8 cellular contexts compared by ENCODE assay signal in the genomic region with DNA sequence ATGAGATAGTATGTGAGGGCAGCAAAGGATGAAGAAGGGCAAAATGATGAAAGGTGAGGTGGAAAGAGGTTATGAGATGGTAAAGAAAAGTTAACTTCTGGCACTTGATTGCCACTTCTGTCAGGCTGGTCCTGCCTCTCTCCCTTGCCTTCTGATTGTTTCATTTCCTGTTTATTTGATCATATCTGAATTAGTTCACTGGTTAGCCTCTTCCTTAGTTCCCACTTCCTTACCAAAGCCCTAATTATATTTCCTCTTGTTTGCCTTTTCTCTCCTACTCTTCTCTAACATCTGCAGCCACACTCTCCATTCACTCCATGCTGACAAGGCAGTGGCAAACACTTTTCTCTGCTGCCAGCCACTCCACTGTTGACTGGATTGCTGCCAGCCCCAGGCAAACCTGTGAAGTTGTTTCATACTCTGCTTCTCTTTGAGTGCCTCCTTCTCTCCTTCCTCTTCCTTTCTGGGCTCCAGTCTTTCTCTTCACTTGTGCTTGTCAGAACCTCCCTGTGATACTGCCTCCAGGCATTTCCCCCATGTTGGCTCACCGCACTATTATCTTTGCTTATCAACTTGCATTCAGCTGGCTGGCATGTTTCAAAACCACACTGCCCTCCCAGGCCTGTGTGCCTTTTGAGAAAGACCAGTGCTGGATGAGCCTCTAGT. TPM values are rescaled to one million over a fixed set of nuclear protein-coding genes. Genes with fewer than 3 reads are reported as not detected.
DNase-seq lines count a peak whose midpoint lies in the region; ATAC-seq and TF ChIP-seq lines count a peak whose summit lies in the region.

No MANE protein-coding gene starts in this region.

- no peak overlapping the region for H3K4me2 ChIP-seq in neural progenitor cell

- no peaks in the 10 kb centered on the region for H3K27me3 Mint-ChIP-seq in naive thymus-derived CD4-positive, alpha-beta T cell
- H3K27me3 Mint-ChIP-seq in neural progenitor cell (ENCODE audit: insufficient read depth, low read depth), result no peaks in the 10 kb centered on the region

- peaks cover under 1% of the 10 kb centered on the region for H3K79me2 ChIP-seq in neural progenitor cell (ENCODE audit: low read depth)

- no peaks in the 10 kb centered on the region for H3F3A ChIP-seq in neural progenitor cell (ENCODE audit: low read depth)

- no peak overlapping the region for H3K9ac ChIP-seq in neural progenitor cell

- no peaks in the 10 kb centered on the region for H3K9me3 ChIP-seq in naive thymus-derived CD4-positive, alpha-beta T cell (ENCODE audit: control insufficient read depth in 2 of 3, low read length in 3 of 3)
- no peaks in the 10 kb centered on the region for H3K9me3 ChIP-seq in neural progenitor cell (ENCODE audit: low read depth)

- H4K20me1 ChIP-seq in neural progenitor cell (ENCODE audit: low read depth), result no peaks in the 10 kb centered on the region

- peak overlapping the region; percentile 68 for H3K27ac ChIP-seq in naive thymus-derived CD4-positive, alpha-beta T cell (ENCODE audit: low read depth, low read length)
- no peak overlapping the region for H3K27ac ChIP-seq in neural progenitor cell

- peaks cover 46 to 57% of the 10 kb centered on the region in 2 donors for H3K4me1 ChIP-seq in naive thymus-derived CD4-positive, alpha-beta T cell (ENCODE audit: control insufficient read depth in 2 of 2, insufficient read depth in 2 of 2, low read length in 2 of 2)
- peaks cover 12% of the 10 kb centered on the region for H3K4me1 ChIP-seq in neural progenitor cell

- CTCF ChIA-PET in naive thymus-derived CD4-positive, alpha-beta T cell (lab: Charles Lee), result interaction anchor here (1.2 to 1.3 kb wide), 2 partner anchors 16 to 136 kb away, joined by 3 to 5 read pairs; a partner anchor contains a TSS

- no peak overlapping the region for H2AFZ ChIP-seq in neural progenitor cell (replicated peaks)

- H3K4me3 ChIP-seq in choroid plexus epithelial cell (ENCODE audit: low read depth, low read length) (no peak overlapping the region), neural progenitor cell (no peak overlapping the region)
- peak overlapping the region; percentile 22 for H3K4me3 ChIP-seq in naive thymus-derived CD4-positive, alpha-beta T cell (ENCODE audit: low read length)

- in situ Hi-C loops in ACHN (cut with HindIII; ENCODE audit: low pct_ligation_motif_present, low pct_unique_long_range_greater_than_20kb, low sequenced_read_pairs), result no loop called here

- H3K4me1 Mint-ChIP-seq in naive thymus-derived CD4-positive, alpha-beta T cell, result peaks cover 51 to 98% (median 85%) of the 10 kb centered on the region in 7 donors
- peaks cover 2% of the 10 kb centered on the region for H3K4me1 Mint-ChIP-seq in neural progenitor cell

- intact Hi-C loops in naive thymus-derived CD4-positive, alpha-beta T cell (cut with micrococcal nuclease), result loop anchor here (1.0 kb wide), 4 partner anchors 8 to 22 kb away; a partner anchor contains a TSS

- peak; percentile 69 for ATAC-seq in naive thymus-derived CD4-positive, alpha-beta T cell
- no peak for ATAC-seq in GM19351 (IDR thresholded peaks at IDR 0.05; ENCODE audit: unreplicated experiment)

- H3K27ac Mint-ChIP-seq in naive thymus-derived CD4-positive, alpha-beta T cell, result peak overlapping the region; percentile 83 to 96 (median 89)
- no peak overlapping the region for H3K27ac Mint-ChIP-seq in neural progenitor cell

- POLR2A ChIA-PET in naive thymus-derived CD4-positive, alpha-beta T cell (lab: Charles Lee), result interaction anchor here (0.6 to 3.3 kb wide), 8 partner anchors 10 to 205 kb away, joined by 3 to 36 read pairs (median 5); a partner anchor contains a TSS

- H3K36me3 ChIP-seq in naive thymus-derived CD4-positive, alpha-beta T cell (ENCODE audit: control insufficient read depth in 2 of 3, insufficient read depth in 3 of 3, low read length in 3 of 3), result peaks cover 27 to 46% (median 43%) of the 10 kb centered on the region in 3 experiments
- H3K36me3 ChIP-seq in neural progenitor cell, result no peaks in the 10 kb centered on the region

- peaks cover 19 to 64% (median 51%) of the 10 kb centered on the region in 5 donors for H3K36me3 Mint-ChIP-seq in naive thymus-derived CD4-positive, alpha-beta T cell
- peaks cover 29% of the 10 kb centered on the region for H3K36me3 Mint-ChIP-seq in neural progenitor cell

- peaks cover 0 to 5% (median 0%) of the 10 kb centered on the region in 11 donors for H3K9me3 Mint-ChIP-seq in naive thymus-derived CD4-positive, alpha-beta T cell
- H3K9me3 Mint-ChIP-seq in neural progenitor cell, result peaks cover 2% of the 10 kb centered on the region

- TF ChIP-seq CTCF in choroid plexus epithelial cell (conservative IDR thresholded peaks at IDR 0.05; ENCODE audit: low read depth, low read length), result no peak
- no peak for TF ChIP-seq CTCF in neural progenitor cell (IDR thresholded peaks at IDR 0.05)

- H3K27me3 ChIP-seq in naive thymus-derived CD4-positive, alpha-beta T cell (ENCODE audit: control insufficient read depth in 2 of 2, insufficient read depth in 2 of 2, low read length in 2 of 2), result no peaks in the 10 kb centered on the region
- no peaks in the 10 kb centered on the region for H3K27me3 ChIP-seq in neural progenitor cell

- peak overlapping the region; percentile 68 to 86 (median 77) for H3K4me3 Mint-ChIP-seq in naive thymus-derived CD4-positive, alpha-beta T cell
- no peak overlapping the region for H3K4me3 Mint-ChIP-seq in neural progenitor cell

- peak; percentile 65 for DNase-seq in GDM1 (lab: John Stamatoyannopoulos, UW)
- peak; percentile 53 for DNase-seq in OCI-M2 (lab: John Stamatoyannopoulos, UW; ENCODE audit: unreplicated experiment)
- peak; percentile 49 for DNase-seq in choroid plexus epithelial cell (ENCODE audit: low read depth)
- peak in 7 of 9 donors; percentile 30 to 68 (median 56) for DNase-seq in naive thymus-derived CD4-positive, alpha-beta T cell
- no peak for DNase-seq in ACHN
- DNase-seq in neural progenitor cell (ENCODE audit: low spot score), result no peak
- no peak for DNase-seq in LoVo (ENCODE audit: low spot score)

RNA-seq across cellular contexts. Expression of a gene that starts 8.1 kb away (rescaled TPM):
- 100 to 1,000 TPM in 2 of 5 experiments, 10 to 100 TPM in 3; 58.9 to 179 (median 83.0) TPM for total RNA-seq in naive thymus-derived CD4-positive, alpha-beta T cell
- polyA plus RNA-seq in naive thymus-derived CD4-positive, alpha-beta T cell, result 10 to 100 TPM; 35.6 to 59.6 TPM
- total RNA-seq in neural progenitor cell (ENCODE audit: low replicate concordance), result 43.6 and 50.6 TPM in 2 replicates

RNA-seq across cellular contexts. Expression of a gene that starts 16.1 kb away (rescaled TPM):
- total RNA-seq in naive thymus-derived CD4-positive, alpha-beta T cell, result 10 to 100 TPM; 34.9 to 87.1 (median 74.2) TPM
- 10 to 100 TPM; 20.7 to 38.5 TPM for polyA plus RNA-seq in naive thymus-derived CD4-positive, alpha-beta T cell
- 24.1 and 35.3 TPM in 2 replicates for total RNA-seq in neural progenitor cell (ENCODE audit: low replicate concordance)

RNA-seq across cellular contexts. Expression of a gene that starts 22.3 kb away (rescaled TPM):
- 100 to 1,000 TPM in 4 of 5 experiments, 10 to 100 TPM in 1; 97.4 to 159 (median 129) TPM for total RNA-seq in naive thymus-derived CD4-positive, alpha-beta T cell
- polyA plus RNA-seq in naive thymus-derived CD4-positive, alpha-beta T cell, result 100 to 1,000 TPM; 161 to 205 TPM
- total RNA-seq in neural progenitor cell (ENCODE audit: low replicate concordance), result 76.6 and 118 TPM in 2 replicates

RNA-seq across cellular contexts. Expression of a gene that starts 22.7 kb away (rescaled TPM):
- 10 to 100 TPM; 54.2 to 77.2 (median 69.1) TPM for total RNA-seq in naive thymus-derived CD4-positive, alpha-beta T cell
- polyA plus RNA-seq in naive thymus-derived CD4-positive, alpha-beta T cell, result 10 to 100 TPM; 30.8 to 42.9 TPM
- total RNA-seq in neural progenitor cell (ENCODE audit: low replicate concordance), result 62.5 and 67.0 TPM in 2 replicates

RNA-seq across cellular contexts. Expression of a gene that starts 28.0 kb away (rescaled TPM):
- total RNA-seq in naive thymus-derived CD4-positive, alpha-beta T cell, result 1 to 10 TPM in 1 of 5 experiments, under 1 TPM in 4; 0.63 to 1.1 (median 0.70) TPM
- polyA plus RNA-seq in naive thymus-derived CD4-positive, alpha-beta T cell, result not detected
- not detected in 2 replicates for total RNA-seq in neural progenitor cell (ENCODE audit: low replicate concordance)

Comparison
In these comparisons a context has a peak if more than half of its experiments do, and no peak if none do; other contexts are left out.
1. DNase-seq: peak in GDM1 (single experiment), OCI-M2 (single experiment), choroid plexus epithelial cell (single experiment) and naive thymus-derived CD4-positive, alpha-beta T cell (7 of 9); none in ACHN (single experiment), neural progenitor cell (single experiment) and LoVo (single experiment).